ENCODE assay signal across 1 cellular context in genomic region chr4:25178838-25179261, GRCh38.
TF ChIP-seq lines count a peak whose summit lies in the region.

No MANE protein-coding gene starts in this region.

TF ChIP-seq in HepG2, 621 proteins besides CTCF, POLR2A, EP300 and RAD21 (continued from another document and continues in another):
- TF ChIP-seq TOE1 (CRISPR knock-in tag; IDR thresholded peaks at IDR 0.05) (no peak), HOXA5 (CRISPR knock-in tag; IDR thresholded peaks at IDR 0.05) (no peak), FOXP1 (IDR thresholded peaks at IDR 0.05) (no peak), FOXP1 (CRISPR knock-in tag; IDR thresholded peaks at IDR 0.05) (peak; percentile 79), MYNN (CRISPR knock-in tag; IDR thresholded peaks at IDR 0.05; ENCODE audit: low read depth) (no peak), ARNT (IDR thresholded peaks at IDR 0.05) (no peak), FUBP1 (CRISPR knock-in tag; IDR thresholded peaks at IDR 0.05; ENCODE audit: borderline replicate concordance) (no peak), SRSF9 (IDR thresholded peaks at IDR 0.05; ENCODE audit: borderline replicate concordance, insufficient read depth, low read depth, low read length, poor library complexity, severe bottlenecking) (no peak), DR1 (CRISPR knock-in tag; IDR thresholded peaks at IDR 0.05) (no peak), HOXA3 (CRISPR knock-in tag; IDR thresholded peaks at IDR 0.05) (peak; percentile 30; the same call in 1 of the 2 replicates), AFF4 (CRISPR knock-in tag; IDR thresholded peaks at IDR 0.05) (no peak), ZNF740 (CRISPR knock-in tag; IDR thresholded peaks at IDR 0.05) (no peak), MXD3 (CRISPR knock-in tag; IDR thresholded peaks at IDR 0.05) (no peak), MYC (CRISPR knock-in tag; IDR thresholded peaks at IDR 0.05; ENCODE audit: borderline replicate concordance) (peak; percentile 42; the same call in 1 of the 2 replicates), DPF2 (CRISPR knock-in tag; IDR thresholded peaks at IDR 0.05; ENCODE audit: borderline replicate concordance, low read depth) (peak; percentile 55; the same call in 1 of the 2 replicates), SMAD9 (CRISPR knock-in tag; IDR thresholded peaks at IDR 0.05) (no peak), ZFY (CRISPR knock-in tag; IDR thresholded peaks at IDR 0.05) (no peak), SRF (IDR thresholded peaks at IDR 0.05; ENCODE audit: low read depth, low read length) (no peak), BRF2 (CRISPR knock-in tag; IDR thresholded peaks at IDR 0.05) (no peak), AKAP8 (CRISPR knock-in tag; IDR thresholded peaks at IDR 0.05) (no peak), MAX (IDR thresholded peaks at IDR 0.05) (peak; percentile 78), SOX6 (IDR thresholded peaks at IDR 0.05) (no peak), SOX6 (CRISPR knock-in tag; IDR thresholded peaks at IDR 0.05) (peak; percentile 37; the same call in 1 of the 2 replicates), HOXA9 (CRISPR knock-in tag; IDR thresholded peaks at IDR 0.05; ENCODE audit: borderline replicate concordance) (no peak), MED1 (CRISPR knock-in tag; IDR thresholded peaks at IDR 0.05) (peak; percentile 89), CBX5 (CRISPR knock-in tag; IDR thresholded peaks at IDR 0.05; ENCODE audit: borderline replicate concordance) (no peak), FOXK1 (CRISPR knock-in tag; IDR thresholded peaks at IDR 0.05; ENCODE audit: borderline replicate concordance, low read depth) (peak; percentile 88; the same call in 1 of the 2 replicates), SP1 (IDR thresholded peaks at IDR 0.05) (no peak), SP1 (CRISPR knock-in tag; IDR thresholded peaks at IDR 0.05) (no peak), PAWR (CRISPR knock-in tag; IDR thresholded peaks at IDR 0.05; ENCODE audit: borderline replicate concordance) (no peak), ESRRA (CRISPR knock-in tag; IDR thresholded peaks at IDR 0.05; ENCODE audit: low read depth) (no peak), ZNF639 (CRISPR knock-in tag; conservative IDR thresholded peaks at IDR 0.05) (no peak), ZNF549 (CRISPR knock-in tag; IDR thresholded peaks at IDR 0.05) (no peak), MIER3 (CRISPR knock-in tag; IDR thresholded peaks at IDR 0.05; ENCODE audit: borderline replicate concordance) (peak; percentile 82; the same call in 1 of the 2 replicates), AGO2 (optimal IDR thresholded peaks at IDR 0.05; ENCODE audit: low read depth, low read length) (no peak), KLF6 (CRISPR knock-in tag; IDR thresholded peaks at IDR 0.05) (no peak), NR2F2 (IDR thresholded peaks at IDR 0.05; ENCODE audit: borderline replicate concordance, low read depth) (no peak), ZNF367 (CRISPR knock-in tag; IDR thresholded peaks at IDR 0.05; ENCODE audit: borderline replicate concordance) (no peak), GATAD2A (CRISPR knock-in tag; IDR thresholded peaks at IDR 0.05) (peak; percentile 60), RCOR2 (CRISPR knock-in tag; IDR thresholded peaks at IDR 0.05) (peak; percentile 52; the same call in 1 of the 2 replicates), THAP11 (CRISPR knock-in tag; IDR thresholded peaks at IDR 0.05) (0 out of 2 replicates have a peak, but pooled peaks have one; percentile 20), ZNF33A (CRISPR knock-in tag; IDR thresholded peaks at IDR 0.05; ENCODE audit: borderline replicate concordance) (no peak), ZNF432 (CRISPR knock-in tag; IDR thresholded peaks at IDR 0.05; ENCODE audit: borderline replicate concordance) (no peak), KLF16 (CRISPR knock-in tag; IDR thresholded peaks at IDR 0.05) (no peak), ATF2 (CRISPR knock-in tag; IDR thresholded peaks at IDR 0.05) (no peak), NFE2L2 (IDR thresholded peaks at IDR 0.05; ENCODE audit: low read length) (peak; percentile 75), POGZ (CRISPR knock-in tag; IDR thresholded peaks at IDR 0.05) (0 out of 2 replicates have a peak, but pooled peaks have one; percentile 13), ISX (CRISPR knock-in tag; conservative IDR thresholded peaks at IDR 0.05) (no peak), ZKSCAN8 (CRISPR knock-in tag; IDR thresholded peaks at IDR 0.05; ENCODE audit: borderline replicate concordance) (no peak), RFX1 (IDR thresholded peaks at IDR 0.05) (no peak), ZNF879 (CRISPR knock-in tag; IDR thresholded peaks at IDR 0.05) (no peak), NFKB2 (CRISPR knock-in tag; IDR thresholded peaks at IDR 0.05; ENCODE audit: borderline replicate concordance) (no peak), ZNF3 (CRISPR knock-in tag; IDR thresholded peaks at IDR 0.05) (no peak), RELA (CRISPR knock-in tag; IDR thresholded peaks at IDR 0.05) (no peak), ZBTB34 (CRISPR knock-in tag; IDR thresholded peaks at IDR 0.05) (no peak), CAMTA2 (CRISPR knock-in tag; IDR thresholded peaks at IDR 0.05; ENCODE audit: borderline replicate concordance) (no peak), SALL2 (CRISPR knock-in tag; IDR thresholded peaks at IDR 0.05) (no peak), TAF15 (IDR thresholded peaks at IDR 0.05; ENCODE audit: low read depth, low read length, poor library complexity, severe bottlenecking) (no peak), ZBTB7B (CRISPR knock-in tag; IDR thresholded peaks at IDR 0.05) (no peak), FOSL2 (CRISPR knock-in tag; IDR thresholded peaks at IDR 0.05) (peak; percentile 25; the same call in 1 of the 2 replicates), SMAD1 (CRISPR knock-in tag; IDR thresholded peaks at IDR 0.05; ENCODE audit: borderline replicate concordance, low read depth) (no peak), NCOR1 (IDR thresholded peaks at IDR 0.05; ENCODE audit: borderline replicate concordance, low read length) (peak; percentile 85; the same call in 1 of the 2 replicates), MLX (CRISPR knock-in tag; IDR thresholded peaks at IDR 0.05) (peak; percentile 93), NONO (IDR thresholded peaks at IDR 0.05) (no peak), NONO (CRISPR knock-in tag; conservative IDR thresholded peaks at IDR 0.05) (no peak), MTF2 (CRISPR knock-in tag; IDR thresholded peaks at IDR 0.05; ENCODE audit: borderline replicate concordance) (no peak), ZBTB38 (CRISPR knock-in tag; IDR thresholded peaks at IDR 0.05) (no peak), ISL2 (CRISPR knock-in tag; IDR thresholded peaks at IDR 0.05) (peak; percentile 30; the same call in 1 of the 2 replicates), GATAD1 (CRISPR knock-in tag; IDR thresholded peaks at IDR 0.05) (peak; percentile 59)
